1 cellular context compared by ENCODE assay signal in genomic region chr21:45618846-45619485, GRCh38.
A peak's percentile ranks its signal among the peaks of the same experiment; 100 is the strongest.
TF ChIP-seq lines count a peak whose summit lies in the region.

No MANE protein-coding gene starts in this region.

TF ChIP-seq in H1, 55 proteins besides CTCF, POLR2A, EP300 and RAD21:
- no peak for TF ChIP-seq TAF1 (IDR thresholded peaks at IDR 0.05; ENCODE audit: low read depth, low read length)
- TF ChIP-seq BACH1 (IDR thresholded peaks at IDR 0.05; ENCODE audit: low read length), result peak; percentile 79; the same call in 1 of the 2 replicates
TF ChIP-seq in H1: peak in this region for 1.
